In genomic region chr15:45456212-45457106, GRCh38 we compare ENCODE assay signal across 1 cellular context.
TF ChIP-seq lines count a peak whose summit lies in the region.

No MANE protein-coding gene starts in this region.

TF ChIP-seq in GM12878, 131 proteins besides CTCF, POLR2A, EP300 and RAD21 (continued from another document):
- TF ChIP-seq BHLHE40 (IDR thresholded peaks at IDR 0.05; ENCODE audit: borderline replicate concordance in 1 of 2, low read depth in 2 of 2, low read length in 1 of 2) (no peak), CREM (IDR thresholded peaks at IDR 0.05; ENCODE audit: low read depth) (peak; percentile 83), EED (IDR thresholded peaks at IDR 0.05; ENCODE audit: low read depth) (peak; percentile 86), ATF2 (IDR thresholded peaks at IDR 0.05; ENCODE audit: low read length) (peak; percentile 75)
